Comparison of ENCODE assay signal across 9 cellular contexts in genomic region chr15:50134524-50135024, GRCh38. TPM values are rescaled to one million over a fixed set of nuclear protein-coding genes. Genes with fewer than 3 reads are reported as not detected.
DNase-seq lines count a peak whose midpoint lies in the region; ATAC-seq and TF ChIP-seq lines count a peak whose summit lies in the region.
"Had no signal": no experiment of that assay in that cellular context is flagged by ENCODE, and none has a peak within 500 bp of the region (broad histone marks: within the 10 kb centered on the region; RNA-seq: fewer than 3 reads in every experiment).

No MANE protein-coding gene starts in this region.

- H3K4me3 ChIP-seq in left ventricle myocardium inferior = no peak overlapping the region
- H3K4me3 ChIP-seq: skin epidermis had no signal

- no peak for TF ChIP-seq CTCF in left ventricle myocardium inferior (IDR thresholded peaks at IDR 0.05; ENCODE audit: borderline replicate concordance)

- H3K27me3 Mint-ChIP-seq in activated T-helper 17 cell treated with anti-CD3 and anti-CD28 coated beads, Interleukin-2, amount 50 U/mL, for 72 hours = no peaks in the 10 kb centered on the region
- peaks cover 1% of the 10 kb centered on the region for H3K27me3 Mint-ChIP-seq in memory B cell

- H3K4me3 Mint-ChIP-seq in activated T-helper 17 cell treated with anti-CD3 and anti-CD28 coated beads, Interleukin-2, amount 50 U/mL, for 72 hours = peak overlapping the region; percentile 67
- no peak overlapping the region for H3K4me3 Mint-ChIP-seq in memory B cell

- no peaks in the 10 kb centered on the region for H3K36me3 ChIP-seq in left ventricle myocardium inferior

- no peaks in the 10 kb centered on the region for H3K9me3 Mint-ChIP-seq in activated T-helper 17 cell treated with anti-CD3 and anti-CD28 coated beads, Interleukin-2, amount 50 U/mL, for 72 hours
- no peaks in the 10 kb centered on the region for H3K9me3 Mint-ChIP-seq in memory B cell

- peaks cover 13% of the 10 kb centered on the region for H3K4me1 ChIP-seq in left ventricle myocardium inferior

- H3K27ac Mint-ChIP-seq in activated T-helper 17 cell treated with anti-CD3 and anti-CD28 coated beads, Interleukin-2, amount 50 U/mL, for 72 hours = peak overlapping the region; percentile 94
- peak overlapping the region; percentile 5 for H3K27ac Mint-ChIP-seq in memory B cell

- ATAC-seq in Right ventricle myocardium superior (ENCODE audit: poor library complexity) (peak; percentile 74), HG03442 (IDR thresholded peaks at IDR 0.05; ENCODE audit: unreplicated experiment) (peak; percentile 82), memory B cell (ENCODE audit: low read depth) (peak; percentile 53)
- ATAC-seq in activated T-helper 17 cell treated with anti-CD3 and anti-CD28 coated beads, Interleukin-2, amount 50 U/mL, for 72 hours (replicated peaks) = peak; percentile 48

- intact Hi-C loops in Right ventricle myocardium superior (cut with DNase I) = no loop called here
- intact Hi-C loops in left ventricle myocardium inferior (cut with micrococcal nuclease) = no loop called here

- H3K27ac ChIP-seq in left ventricle myocardium inferior (replicated peaks) = no peak overlapping the region

- H3K27me3 ChIP-seq in left ventricle myocardium inferior (ENCODE audit: low read depth) = no peaks in the 10 kb centered on the region

- no peaks in the 10 kb centered on the region for H3K9me3 ChIP-seq in left ventricle myocardium inferior (replicated peaks)

- peaks cover 34% of the 10 kb centered on the region for H3K4me1 Mint-ChIP-seq in activated T-helper 17 cell treated with anti-CD3 and anti-CD28 coated beads, Interleukin-2, amount 50 U/mL, for 72 hours
- H3K4me1 Mint-ChIP-seq in memory B cell = peaks cover 13% of the 10 kb centered on the region

- peaks cover 11% of the 10 kb centered on the region for H3K36me3 Mint-ChIP-seq in activated T-helper 17 cell treated with anti-CD3 and anti-CD28 coated beads, Interleukin-2, amount 50 U/mL, for 72 hours (ENCODE audit: low read depth)
- H3K36me3 Mint-ChIP-seq in memory B cell = no peaks in the 10 kb centered on the region

- no peak for DNase-seq in Right ventricle myocardium superior
- no peak for DNase-seq in left ventricle myocardium inferior
- DNase-seq in memory B cell (ENCODE audit: low spot score in 2 of 2) = no peak
- DNase-seq in activated gamma-delta T cell (lab: John Stamatoyannopoulos, UW) = no peak
- DNase-seq in NCI-H2081 treated with DMSO at 0.1 percent for 48 hours (lab: John Stamatoyannopoulos, UW) = no peak
- DNase-seq in activated CD4-positive, alpha-beta T cell treated with anti-CD3 and anti-CD28 coated beads, Interleukin-2, amount 50 U/mL, for 48 hours = no peak

RNA-seq across cellular contexts. Expression of gene ATP8B4, which starts 15.5 kb away (rescaled TPM):
- total RNA-seq in Right ventricle myocardium superior (3.6 TPM), left ventricle myocardium inferior (2.5 TPM)
- total RNA-seq in activated T-helper 17 cell treated with anti-CD3 and anti-CD28 coated beads, Interleukin-2, amount 50 U/mL, for 72 hours = 10 to 100 TPM; 20.0 to 26.1 TPM

RNA-seq across cellular contexts. Expression of gene SLC27A2, which starts 47.4 kb away (rescaled TPM):
- total RNA-seq in Right ventricle myocardium superior (0.24 TPM), left ventricle myocardium inferior (not detected)
- 10 to 100 TPM; 15.9 to 41.7 TPM for total RNA-seq in activated T-helper 17 cell treated with anti-CD3 and anti-CD28 coated beads, Interleukin-2, amount 50 U/mL, for 72 hours

Comparison
In these comparisons a context has a peak if more than half of its experiments do, and no peak if none do; other contexts are left out.
1. RNA of gene SLC27A2, which starts 47.4 kb away (total RNA-seq): 15.9 to 41.7 TPM in activated T-helper 17 cell treated with anti-CD3 and anti-CD28 coated beads, Interleukin-2, amount 50 U/mL, for 72 hours; 0.24 TPM in Right ventricle myocardium superior (single experiment) and not detected in left ventricle myocardium inferior (single experiment); every median in the first group is over 10 times any median in the second.
2. Peak in every context shown above with its lines, with median percentiles within 50 percentile points of each other: ATAC-seq.